ENCODE assay signal across 8 cellular contexts in genomic region chr14:39426605-39427004, GRCh38. TPM values are rescaled to one million over a fixed set of nuclear protein-coding genes. Genes with fewer than 3 reads are reported as not detected.
A peak's percentile ranks its signal among the peaks of the same experiment; 100 is the strongest.
DNase-seq lines count a peak whose midpoint lies in the region; ATAC-seq and TF ChIP-seq lines count a peak whose summit lies in the region.

No MANE protein-coding gene starts in this region.

- H3K4me1 Mint-ChIP-seq in Calu3 (ENCODE audit: low read depth, unreplicated experiment) (peaks cover 32% of the 10 kb centered on the region), HFFc6 (ENCODE audit: low read depth) (peaks cover 73% of the 10 kb centered on the region), glutamatergic neuron (ENCODE audit: low read depth, unreplicated experiment) (peaks cover 16% of the 10 kb centered on the region)
- H3K4me1 Mint-ChIP-seq in T-helper 1 cell treated with Interleukin-12 subunit alpha and Interleukin-12 subunit beta and Interleukin-4 antibody, amounts not matched to agents 30 μg/mL and 1 μg/mL, for 36 hours (ENCODE audit: low read depth): peaks cover 42% of the 10 kb centered on the region

- no peaks in the 10 kb centered on the region for H3K27me3 Mint-ChIP-seq in Calu3 (ENCODE audit: unreplicated experiment)
- peaks cover 4% of the 10 kb centered on the region; the same call in 1 of the 2 replicates for H3K27me3 Mint-ChIP-seq in HFFc6 (ENCODE audit: insufficient read depth)
- no peaks in the 10 kb centered on the region for H3K27me3 Mint-ChIP-seq in T-helper 1 cell treated with Interleukin-12 subunit alpha and Interleukin-12 subunit beta and Interleukin-4 antibody, amounts not matched to agents 30 μg/mL and 1 μg/mL, for 36 hours (ENCODE audit: low read depth)
- no peaks in the 10 kb centered on the region for H3K27me3 Mint-ChIP-seq in glutamatergic neuron (ENCODE audit: unreplicated experiment)

- DNase-seq in Calu3 (no peak), HFFc6 (peak; percentile 63), kidney tubule cell (ENCODE audit: low spot score) (peak; percentile 55), glutamatergic neuron (no peak), NCI-H82 treated with DMSO at 0.1 percent for 48 hours (lab: John Stamatoyannopoulos, UW; ENCODE audit: unreplicated experiment) (no peak)

- peak overlapping the region; percentile 52 for H3K27ac Mint-ChIP-seq in Calu3 (ENCODE audit: unreplicated experiment)
- H3K27ac Mint-ChIP-seq in HFFc6: peak overlapping the region; percentile 69
- H3K27ac Mint-ChIP-seq in T-helper 1 cell treated with Interleukin-12 subunit alpha and Interleukin-12 subunit beta and Interleukin-4 antibody, amounts not matched to agents 30 μg/mL and 1 μg/mL, for 36 hours: no peak overlapping the region
- no peak overlapping the region for H3K27ac Mint-ChIP-seq in glutamatergic neuron (ENCODE audit: unreplicated experiment)

- H3K9me3 Mint-ChIP-seq in Calu3 (ENCODE audit: low read depth, unreplicated experiment) (no peaks in the 10 kb centered on the region), HFFc6 (no peaks in the 10 kb centered on the region), glutamatergic neuron (ENCODE audit: unreplicated experiment) (peaks cover 2% of the 10 kb centered on the region)
- no peaks in the 10 kb centered on the region for H3K9me3 Mint-ChIP-seq in T-helper 1 cell treated with Interleukin-12 subunit alpha and Interleukin-12 subunit beta and Interleukin-4 antibody, amounts not matched to agents 30 μg/mL and 1 μg/mL, for 36 hours

- CTCF ChIA-PET in Calu3 (lab: Charles Lee): interaction anchor here (2.0 kb wide), 1 partner anchor 195 kb away, joined by 11 read pairs; no protein-coding TSS in a partner anchor

- H3K4me3 Mint-ChIP-seq in Calu3 (ENCODE audit: low read depth, unreplicated experiment) (no peak overlapping the region), HFFc6 (peak overlapping the region; percentile 76), glutamatergic neuron (ENCODE audit: unreplicated experiment) (no peak overlapping the region)
- H3K4me3 Mint-ChIP-seq in T-helper 1 cell treated with Interleukin-12 subunit alpha and Interleukin-12 subunit beta and Interleukin-4 antibody, amounts not matched to agents 30 μg/mL and 1 μg/mL, for 36 hours: peak overlapping the region; percentile 11

- no peak for TF ChIP-seq CTCF in Calu3 (IDR thresholded peaks at IDR 0.05; ENCODE audit: unreplicated experiment)
- peak; percentile 67; the same call in 1 of the 2 replicates for TF ChIP-seq CTCF in HFFc6 (IDR thresholded peaks at IDR 0.05)
- TF ChIP-seq CTCF in glutamatergic neuron (IDR thresholded peaks at IDR 0.05; ENCODE audit: partially characterized antibody, unreplicated experiment): no peak

- H3K36me3 Mint-ChIP-seq in Calu3 (ENCODE audit: insufficient read depth, unreplicated experiment): peaks cover 14% of the 10 kb centered on the region
- H3K36me3 Mint-ChIP-seq in HFFc6 (ENCODE audit: low read depth): no peaks in the 10 kb centered on the region
- H3K36me3 Mint-ChIP-seq in T-helper 1 cell treated with Interleukin-12 subunit alpha and Interleukin-12 subunit beta and Interleukin-4 antibody, amounts not matched to agents 30 μg/mL and 1 μg/mL, for 36 hours (ENCODE audit: low read depth): peaks cover 6% of the 10 kb centered on the region
- H3K36me3 Mint-ChIP-seq in glutamatergic neuron (ENCODE audit: unreplicated experiment): no peaks in the 10 kb centered on the region

- ATAC-seq in HG02759 (IDR thresholded peaks at IDR 0.05; ENCODE audit: unreplicated experiment): no peak
- ATAC-seq in HG03520 (IDR thresholded peaks at IDR 0.05; ENCODE audit: unreplicated experiment): no peak

- no TSS peak for BruUV-seq in Calu3 (replicated peaks; lab: Mats Ljungman, UMichigan)

- intact Hi-C loops in Calu3 (cut with micrococcal nuclease; ENCODE audit: unreplicated experiment): loop anchor here (2.0 kb wide), 1 partner anchor 196 kb away; no protein-coding TSS in a partner anchor

RNA-seq across cellular contexts. Expression of gene FBXO33, which starts 5.6 kb away (rescaled TPM):
- total RNA-seq in Calu3 (2022) (8.6 and 9.1 TPM in 2 replicates), glutamatergic neuron (ENCODE audit: unreplicated experiment) (4.7 TPM)
- total RNA-seq in HFFc6 (2021; fragmentation: NEBNext Ultra II Directional; extraction: Animal tissue kit (Norgen Biotek cat#: 25700)): 10 to 100 TPM; 15.3 to 18.1 (median 17.2) TPM

Comparison
In these comparisons a context has a peak if more than half of its experiments do, and no peak if none do; other contexts are left out.
1. DNase-seq: peak in HFFc6 (single experiment) and kidney tubule cell (single experiment); none in Calu3 (single experiment), glutamatergic neuron (single experiment) and NCI-H82 treated with DMSO at 0.1 percent for 48 hours (single experiment).
2. H3K27ac Mint-ChIP-seq: peak in Calu3 (single experiment) and HFFc6 (single experiment); none in T-helper 1 cell treated with Interleukin-12 subunit alpha and Interleukin-12 subunit beta and Interleukin-4 antibody, amounts not matched to agents 30 μg/mL and 1 μg/mL, for 36 hours (single experiment) and glutamatergic neuron (single experiment).
3. H3K4me3 Mint-ChIP-seq: peak in HFFc6 (single experiment) and T-helper 1 cell treated with Interleukin-12 subunit alpha and Interleukin-12 subunit beta and Interleukin-4 antibody, amounts not matched to agents 30 μg/mL and 1 μg/mL, for 36 hours (single experiment); none in Calu3 (single experiment) and glutamatergic neuron (single experiment).